11 cellular contexts compared by ENCODE assay signal in the genomic region with DNA sequence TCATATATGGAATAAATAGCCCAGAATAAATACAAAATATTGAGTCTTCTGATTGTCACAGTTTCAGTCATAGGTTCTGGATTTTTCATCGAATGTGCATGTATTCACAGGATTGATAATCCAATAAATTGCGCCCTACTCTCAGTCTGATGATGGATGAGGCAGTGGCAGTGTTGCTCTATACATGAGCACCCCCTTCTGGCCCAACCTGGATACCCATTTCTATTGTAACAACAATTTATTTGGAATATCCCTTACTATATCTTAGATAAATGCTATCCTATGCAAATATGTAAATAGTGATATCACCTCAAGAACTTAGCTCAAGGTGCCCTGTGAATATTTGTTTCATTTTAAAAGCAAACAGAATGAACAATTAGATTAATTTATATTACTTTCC.
DNase-seq lines count a peak whose midpoint lies in the region; ATAC-seq and TF ChIP-seq lines count a peak whose summit lies in the region.
"Had no signal": no experiment of that assay in that cellular context is flagged by ENCODE, and none has a peak within 500 bp of the region (broad histone marks: within the 10 kb centered on the region; RNA-seq: fewer than 3 reads in every experiment).

No MANE protein-coding gene starts in this region.

- TF ChIP-seq RAD21 in Ishikawa (IDR thresholded peaks at IDR 0.05; ENCODE audit: low read depth): peak; percentile 76

- H3K4me1 ChIP-seq in mucosa of descending colon (ENCODE audit: low read depth): no peaks in the 10 kb centered on the region
- H3K4me1 ChIP-seq: uterus had no signal

- in situ Hi-C loops in astrocyte of the cerebellum (cut with HindIII; ENCODE audit: low sequenced_read_pairs): no loop called here

- TF ChIP-seq CTCF in astrocyte of the cerebellum (IDR thresholded peaks at IDR 0.05; ENCODE audit: low read depth, low read length, missing control alignments) (peak; percentile 29), mucosa of descending colon (IDR thresholded peaks at IDR 0.05) (no peak)

- intact Hi-C loops in mucosa of descending colon (cut with DNase I, micrococcal nuclease): no loop called here

- DNase-seq in DMS 273 (lab: John Stamatoyannopoulos, UW; ENCODE audit: unreplicated experiment) (peak; percentile 22), DMS 273 treated with DMSO at 0.1 percent for 48 hours (lab: John Stamatoyannopoulos, UW) (no peak), astrocyte of the cerebellum (ENCODE audit: low read depth) (no peak), mucosa of descending colon (peak in 1 of 3 donors; percentile 27), NCI-H146 treated with DMSO at 0.1 percent for 48 hours (lab: John Stamatoyannopoulos, UW; ENCODE audit: unreplicated experiment) (no peak)
- DNase-seq: 8988T, aorta, uterus had no signal

- H3K4me3 ChIP-seq in astrocyte of the cerebellum (ENCODE audit: low read depth, low read length) (no peak overlapping the region), mucosa of descending colon (no peak overlapping the region)
- H3K4me3 ChIP-seq: uterus had no signal

- peak; percentile 20 for ATAC-seq in mucosa of descending colon
- ATAC-seq in HG03354 (IDR thresholded peaks at IDR 0.05; ENCODE audit: poor library complexity, severe bottlenecking, unreplicated experiment): no peak
- no peak for ATAC-seq in HG02623 (IDR thresholded peaks at IDR 0.05; ENCODE audit: unreplicated experiment)

- no peak for TF ChIP-seq EP300 in Ishikawa (IDR thresholded peaks at IDR 0.05; ENCODE audit: borderline replicate concordance)

- no peaks in the 10 kb centered on the region for H3K9me3 ChIP-seq in mucosa of descending colon
- H3K9me3 ChIP-seq: uterus had no signal

- H3K36me3 ChIP-seq in mucosa of descending colon (ENCODE audit: low read depth): no peaks in the 10 kb centered on the region
- H3K36me3 ChIP-seq: uterus had no signal

TF ChIP-seq in Ishikawa, 13 proteins besides CTCF, POLR2A, EP300 and RAD21:
- TF ChIP-seq TAF1 (IDR thresholded peaks at IDR 0.05; ENCODE audit: low read depth) (no peak), YY1 (IDR thresholded peaks at IDR 0.05; ENCODE audit: low read depth) (no peak), ZBTB7A (IDR thresholded peaks at IDR 0.05; ENCODE audit: low read depth) (no peak), CEBPB (IDR thresholded peaks at IDR 0.05) (no peak), CREB1 (IDR thresholded peaks at IDR 0.05; ENCODE audit: low read depth) (no peak), EGR1 (IDR thresholded peaks at IDR 0.05) (no peak), NFIC (IDR thresholded peaks at IDR 0.05) (no peak), TEAD4 (IDR thresholded peaks at IDR 0.05) (no peak), FOXM1 (IDR thresholded peaks at IDR 0.05; ENCODE audit: borderline replicate concordance, low read depth) (no peak), TCF12 (IDR thresholded peaks at IDR 0.05; ENCODE audit: low read depth) (no peak)
- TF ChIP-seq, protein P1, sequence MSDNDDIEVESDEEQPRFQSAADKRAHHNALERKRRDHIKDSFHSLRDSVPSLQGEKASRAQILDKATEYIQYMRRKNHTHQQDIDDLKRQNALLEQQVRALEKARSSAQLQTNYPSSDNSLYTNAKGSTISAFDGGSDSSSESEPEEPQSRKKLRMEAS (IDR thresholded peaks at IDR 0.05): no peak
- TF ChIP-seq, protein P2, sequence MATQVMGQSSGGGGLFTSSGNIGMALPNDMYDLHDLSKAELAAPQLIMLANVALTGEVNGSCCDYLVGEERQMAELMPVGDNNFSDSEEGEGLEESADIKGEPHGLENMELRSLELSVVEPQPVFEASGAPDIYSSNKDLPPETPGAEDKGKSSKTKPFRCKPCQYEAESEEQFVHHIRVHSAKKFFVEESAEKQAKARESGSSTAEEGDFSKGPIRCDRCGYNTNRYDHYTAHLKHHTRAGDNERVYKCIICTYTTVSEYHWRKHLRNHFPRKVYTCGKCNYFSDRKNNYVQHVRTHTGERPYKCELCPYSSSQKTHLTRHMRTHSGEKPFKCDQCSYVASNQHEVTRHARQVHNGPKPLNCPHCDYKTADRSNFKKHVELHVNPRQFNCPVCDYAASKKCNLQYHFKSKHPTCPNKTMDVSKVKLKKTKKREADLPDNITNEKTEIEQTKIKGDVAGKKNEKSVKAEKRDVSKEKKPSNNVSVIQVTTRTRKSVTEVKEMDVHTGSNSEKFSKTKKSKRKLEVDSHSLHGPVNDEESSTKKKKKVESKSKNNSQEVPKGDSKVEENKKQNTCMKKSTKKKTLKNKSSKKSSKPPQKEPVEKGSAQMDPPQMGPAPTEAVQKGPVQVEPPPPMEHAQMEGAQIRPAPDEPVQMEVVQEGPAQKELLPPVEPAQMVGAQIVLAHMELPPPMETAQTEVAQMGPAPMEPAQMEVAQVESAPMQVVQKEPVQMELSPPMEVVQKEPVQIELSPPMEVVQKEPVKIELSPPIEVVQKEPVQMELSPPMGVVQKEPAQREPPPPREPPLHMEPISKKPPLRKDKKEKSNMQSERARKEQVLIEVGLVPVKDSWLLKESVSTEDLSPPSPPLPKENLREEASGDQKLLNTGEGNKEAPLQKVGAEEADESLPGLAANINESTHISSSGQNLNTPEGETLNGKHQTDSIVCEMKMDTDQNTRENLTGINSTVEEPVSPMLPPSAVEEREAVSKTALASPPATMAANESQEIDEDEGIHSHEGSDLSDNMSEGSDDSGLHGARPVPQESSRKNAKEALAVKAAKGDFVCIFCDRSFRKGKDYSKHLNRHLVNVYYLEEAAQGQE (IDR thresholded peaks at IDR 0.05; ENCODE audit: low read depth): no peak
- TF ChIP-seq, protein P3, sequence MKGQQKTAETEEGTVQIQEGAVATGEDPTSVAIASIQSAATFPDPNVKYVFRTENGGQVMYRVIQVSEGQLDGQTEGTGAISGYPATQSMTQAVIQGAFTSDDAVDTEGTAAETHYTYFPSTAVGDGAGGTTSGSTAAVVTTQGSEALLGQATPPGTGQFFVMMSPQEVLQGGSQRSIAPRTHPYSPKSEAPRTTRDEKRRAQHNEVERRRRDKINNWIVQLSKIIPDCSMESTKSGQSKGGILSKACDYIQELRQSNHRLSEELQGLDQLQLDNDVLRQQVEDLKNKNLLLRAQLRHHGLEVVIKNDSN (IDR thresholded peaks at IDR 0.05): no peak
